In the genomic region with DNA sequence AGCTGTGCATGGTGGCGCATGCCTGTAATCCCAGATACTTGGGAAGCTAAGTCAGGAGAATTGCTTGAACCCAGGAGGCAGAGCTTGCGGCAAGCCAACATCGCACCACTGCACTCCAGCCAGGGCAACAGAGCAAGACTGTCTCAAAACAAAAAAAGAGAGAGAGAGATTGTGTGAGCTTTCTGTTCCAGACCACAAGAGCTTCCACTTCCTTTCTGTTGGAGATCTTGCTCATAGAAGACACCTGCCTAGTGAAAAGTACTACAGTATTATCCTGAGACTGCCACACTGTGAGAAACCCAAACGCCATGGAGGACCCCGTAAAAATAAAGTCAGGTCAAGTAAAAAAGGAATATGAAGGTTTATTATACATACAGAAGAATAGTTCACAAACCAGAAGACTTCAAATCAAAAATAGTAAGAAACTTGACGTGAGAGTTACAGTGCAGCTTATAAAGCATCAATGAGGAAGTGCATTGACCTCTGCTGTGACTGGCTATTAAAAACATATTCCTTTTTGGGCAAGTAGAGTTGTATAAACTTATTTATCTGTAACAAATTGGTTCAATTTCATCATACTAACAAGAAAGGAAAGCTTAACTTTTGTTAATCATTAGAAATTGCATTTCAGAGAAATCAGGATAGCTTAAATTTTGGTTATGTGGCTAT, we compare ENCODE assay signal across 9 cellular contexts. TPM values are rescaled to one million over a fixed set of nuclear protein-coding genes. Genes with fewer than 3 reads are reported as not detected.
DNase-seq lines count a peak whose midpoint lies in the region; ATAC-seq and TF ChIP-seq lines count a peak whose summit lies in the region.
"Had no signal": no experiment of that assay in that cellular context is flagged by ENCODE, and none has a peak within 500 bp of the region (broad histone marks: within the 10 kb centered on the region; RNA-seq: fewer than 3 reads in every experiment).

No MANE protein-coding gene starts in this region.

- H3K4me3 Mint-ChIP-seq in activated T-cell treated with anti-CD3 and anti-CD28 coated beads, Interleukin-2, amount 50 U/mL, for 72 hours, result peak overlapping the region; percentile 64 to 90

- peaks cover 0 to 5% of the 10 kb centered on the region in 2 donors for H3K9me3 Mint-ChIP-seq in activated T-cell treated with anti-CD3 and anti-CD28 coated beads, Interleukin-2, amount 50 U/mL, for 72 hours

- no peaks in the 10 kb centered on the region for H3K27me3 Mint-ChIP-seq in activated T-cell treated with anti-CD3 and anti-CD28 coated beads, Interleukin-2, amount 50 U/mL, for 72 hours (ENCODE audit: low read depth)

- H3K36me3 Mint-ChIP-seq in activated T-cell treated with anti-CD3 and anti-CD28 coated beads, Interleukin-2, amount 50 U/mL, for 72 hours (ENCODE audit: insufficient read depth in 2 of 2), result peaks cover 0 to 6% of the 10 kb centered on the region in 2 donors

- peaks cover 62% of the 10 kb centered on the region for H3K4me1 Mint-ChIP-seq in activated T-cell treated with anti-CD3 and anti-CD28 coated beads, Interleukin-2, amount 50 U/mL, for 72 hours (ENCODE audit: low read depth)

- no peaks in the 10 kb centered on the region for H3K27me3 ChIP-seq in GM06990 (replicated peaks; ENCODE audit: control insufficient read depth, insufficient read depth, low read length)

- H3K4me3 ChIP-seq in GM06990 (replicated peaks; ENCODE audit: low read depth, low read length), result no peak overlapping the region
- H3K4me3 ChIP-seq: gastrocnemius medialis had no signal

- DNase-seq in GM06990 (ENCODE audit: extremely low read depth, insufficient read length) (peak; percentile 70), NCI-H146 (lab: John Stamatoyannopoulos, UW) (no peak), kidney glomerular epithelial cell (lab: John Stamatoyannopoulos, UW) (no peak), mucosa of gallbladder (ENCODE audit: low spot score) (no peak)
- DNase-seq in activated T-cell treated with anti-CD3 and anti-CD28 coated beads, Interleukin-2, amount 50 U/mL, for 72 hours, result peak in 1 of 2 donors; percentile 25
- DNase-seq: gastrocnemius medialis had no signal

- peak overlapping the region; percentile 84 for H3K27ac Mint-ChIP-seq in activated T-cell treated with anti-CD3 and anti-CD28 coated beads, Interleukin-2, amount 50 U/mL, for 72 hours

- ATAC-seq in GM19467 (IDR thresholded peaks at IDR 0.05; ENCODE audit: unreplicated experiment) (peak; percentile 68), HG03432 (IDR thresholded peaks at IDR 0.05; ENCODE audit: unreplicated experiment) (peak; percentile 71), SK-N-SH treated with all-trans-retinoic acid at 6 μM for 48 hours (no peak)
- ATAC-seq in activated T-cell treated with anti-CD3 and anti-CD28 coated beads, Interleukin-2, amount 50 U/mL, for 72 hours (replicated peaks in 1 of 2), result peak; percentile 31 to 35
- ATAC-seq: gastrocnemius medialis had no signal

- no peak for TF ChIP-seq CTCF in GM06990 (IDR thresholded peaks at IDR 0.05; ENCODE audit: insufficient read depth, low read length, poor library complexity, severe bottlenecking)

- H3K36me3 ChIP-seq in GM06990 (ENCODE audit: control insufficient read depth, insufficient read depth, low read length), result no peaks in the 10 kb centered on the region
- H3K36me3 ChIP-seq: gastrocnemius medialis had no signal

TF ChIP-seq in SK-N-SH treated with all-trans-retinoic acid at 6 μM for 48 hours, 23 proteins besides CTCF, POLR2A, EP300 and RAD21:
- TF ChIP-seq ZNF70 (CRISPR knock-in tag; IDR thresholded peaks at IDR 0.05) (no peak), PATZ1 (CRISPR knock-in tag; IDR thresholded peaks at IDR 0.05; ENCODE audit: borderline replicate concordance) (no peak), ARNTL (CRISPR knock-in tag; IDR thresholded peaks at IDR 0.05; ENCODE audit: borderline replicate concordance, low read depth) (no peak), BACH2 (CRISPR knock-in tag; IDR thresholded peaks at IDR 0.05; ENCODE audit: borderline replicate concordance) (no peak), ISL1 (CRISPR knock-in tag; IDR thresholded peaks at IDR 0.05) (no peak), ZNF8 (CRISPR knock-in tag; IDR thresholded peaks at IDR 0.05) (no peak), ZFP3 (CRISPR knock-in tag; IDR thresholded peaks at IDR 0.05) (no peak), ZNF565 (CRISPR knock-in tag; conservative IDR thresholded peaks at IDR 0.05; ENCODE audit: low read depth) (no peak), CSDC2 (CRISPR knock-in tag; IDR thresholded peaks at IDR 0.05) (no peak)
- TF ChIP-seq, protein P1, sequence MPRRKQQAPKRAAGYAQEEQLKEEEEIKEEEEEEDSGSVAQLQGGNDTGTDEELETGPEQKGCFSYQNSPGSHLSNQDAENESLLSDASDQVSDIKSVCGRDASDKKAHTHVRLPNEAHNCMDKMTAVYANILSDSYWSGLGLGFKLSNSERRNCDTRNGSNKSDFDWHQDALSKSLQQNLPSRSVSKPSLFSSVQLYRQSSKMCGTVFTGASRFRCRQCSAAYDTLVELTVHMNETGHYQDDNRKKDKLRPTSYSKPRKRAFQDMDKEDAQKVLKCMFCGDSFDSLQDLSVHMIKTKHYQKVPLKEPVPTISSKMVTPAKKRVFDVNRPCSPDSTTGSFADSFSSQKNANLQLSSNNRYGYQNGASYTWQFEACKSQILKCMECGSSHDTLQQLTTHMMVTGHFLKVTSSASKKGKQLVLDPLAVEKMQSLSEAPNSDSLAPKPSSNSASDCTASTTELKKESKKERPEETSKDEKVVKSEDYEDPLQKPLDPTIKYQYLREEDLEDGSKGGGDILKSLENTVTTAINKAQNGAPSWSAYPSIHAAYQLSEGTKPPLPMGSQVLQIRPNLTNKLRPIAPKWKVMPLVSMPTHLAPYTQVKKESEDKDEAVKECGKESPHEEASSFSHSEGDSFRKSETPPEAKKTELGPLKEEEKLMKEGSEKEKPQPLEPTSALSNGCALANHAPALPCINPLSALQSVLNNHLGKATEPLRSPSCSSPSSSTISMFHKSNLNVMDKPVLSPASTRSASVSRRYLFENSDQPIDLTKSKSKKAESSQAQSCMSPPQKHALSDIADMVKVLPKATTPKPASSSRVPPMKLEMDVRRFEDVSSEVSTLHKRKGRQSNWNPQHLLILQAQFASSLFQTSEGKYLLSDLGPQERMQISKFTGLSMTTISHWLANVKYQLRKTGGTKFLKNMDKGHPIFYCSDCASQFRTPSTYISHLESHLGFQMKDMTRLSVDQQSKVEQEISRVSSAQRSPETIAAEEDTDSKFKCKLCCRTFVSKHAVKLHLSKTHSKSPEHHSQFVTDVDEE (CRISPR knock-in tag; IDR thresholded peaks at IDR 0.05), result no peak
- TF ChIP-seq, protein P2, sequence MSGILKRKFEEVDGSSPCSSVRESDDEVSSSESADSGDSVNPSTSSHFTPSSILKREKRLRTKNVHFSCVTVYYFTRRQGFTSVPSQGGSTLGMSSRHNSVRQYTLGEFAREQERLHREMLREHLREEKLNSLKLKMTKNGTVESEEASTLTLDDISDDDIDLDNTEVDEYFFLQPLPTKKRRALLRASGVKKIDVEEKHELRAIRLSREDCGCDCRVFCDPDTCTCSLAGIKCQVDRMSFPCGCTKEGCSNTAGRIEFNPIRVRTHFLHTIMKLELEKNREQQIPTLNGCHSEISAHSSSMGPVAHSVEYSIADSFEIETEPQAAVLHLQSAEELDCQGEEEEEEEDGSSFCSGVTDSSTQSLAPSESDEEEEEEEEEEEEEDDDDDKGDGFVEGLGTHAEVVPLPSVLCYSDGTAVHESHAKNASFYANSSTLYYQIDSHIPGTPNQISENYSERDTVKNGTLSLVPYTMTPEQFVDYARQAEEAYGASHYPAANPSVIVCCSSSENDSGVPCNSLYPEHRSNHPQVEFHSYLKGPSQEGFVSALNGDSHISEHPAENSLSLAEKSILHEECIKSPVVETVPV (CRISPR knock-in tag; IDR thresholded peaks at IDR 0.05), result no peak
- TF ChIP-seq, protein P3, sequence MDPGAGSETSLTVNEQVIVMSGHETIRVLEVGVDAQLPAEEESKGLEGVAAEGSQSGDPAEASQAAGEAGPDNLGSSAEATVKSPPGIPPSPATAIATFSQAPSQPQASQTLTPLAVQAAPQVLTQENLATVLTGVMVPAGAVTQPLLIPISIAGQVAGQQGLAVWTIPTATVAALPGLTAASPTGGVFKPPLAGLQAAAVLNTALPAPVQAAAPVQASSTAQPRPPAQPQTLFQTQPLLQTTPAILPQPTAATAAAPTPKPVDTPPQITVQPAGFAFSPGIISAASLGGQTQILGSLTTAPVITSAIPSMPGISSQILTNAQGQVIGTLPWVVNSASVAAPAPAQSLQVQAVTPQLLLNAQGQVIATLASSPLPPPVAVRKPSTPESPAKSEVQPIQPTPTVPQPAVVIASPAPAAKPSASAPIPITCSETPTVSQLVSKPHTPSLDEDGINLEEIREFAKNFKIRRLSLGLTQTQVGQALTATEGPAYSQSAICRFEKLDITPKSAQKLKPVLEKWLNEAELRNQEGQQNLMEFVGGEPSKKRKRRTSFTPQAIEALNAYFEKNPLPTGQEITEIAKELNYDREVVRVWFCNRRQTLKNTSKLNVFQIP (CRISPR knock-in tag; IDR thresholded peaks at IDR 0.05; ENCODE audit: borderline replicate concordance, low read depth), result no peak

RNA-seq across cellular contexts. Expression of gene EMB, which starts 4.3 kb away (rescaled TPM):
- total RNA-seq in activated T-cell treated with anti-CD3 and anti-CD28 coated beads, Interleukin-2, amount 50 U/mL, for 72 hours, result 10 to 100 TPM; 68.0 to 94.6 TPM
- 19.9 TPM for total RNA-seq in mucosa of gallbladder
